ENCODE assay signal across 25 cellular contexts in genomic region chr3:127180859-127181258, GRCh38. TPM values are rescaled to one million over a fixed set of nuclear protein-coding genes. Genes with fewer than 3 reads are reported as not detected.
"Had no signal": no experiment of that assay in that cellular context is flagged by ENCODE, and none has a peak within 500 bp of the region (broad histone marks: within the 10 kb centered on the region; RNA-seq: fewer than 3 reads in every experiment).

No MANE protein-coding gene starts in this region.

- H3K27ac ChIP-seq: adrenal gland, ascending aorta, brain microvascular endothelial cell, dorsolateral prefrontal cortex, esophagus squamous epithelium, gastrocnemius medialis, thoracic aorta, upper lobe of left lung had no signal

- H3K9me3 Mint-ChIP-seq: activated T-cell treated with anti-CD3 and anti-CD28 coated beads, Interleukin-2, amount 50 U/mL, for 4 hours; activated T-helper 2 cell treated with anti-CD3 and anti-CD28 coated beads, Interferon-gamma antibody, Interleukin-2, Interleukin-4, amounts not matched to agents 10 μg/mL and 5 μg/mL and 100 μg/mL, durations not matched to agents 14 hours and 24 hours and 36 hours; effector memory CD8-positive, alpha-beta T cell; natural killer cell treated with Interleukin-12 subunit alpha and Interleukin-12 subunit beta and Interleukin-15 and Interleukin-18, amount 100 ng/mL, for 72 hours had no signal

- H3K36me3 ChIP-seq: adrenal gland, ascending aorta, brain microvascular endothelial cell, esophagus squamous epithelium, gastrocnemius medialis, thoracic aorta, upper lobe of left lung had no signal

- H3K4me3 ChIP-seq: adrenal gland, ascending aorta, dorsolateral prefrontal cortex, esophagus squamous epithelium, gastrocnemius medialis, thoracic aorta, upper lobe of left lung had no signal

- DNase-seq: activated CD8-positive, alpha-beta memory T cell treated with anti-CD3 and anti-CD28 coated beads for 24 hours; activated CD8-positive, alpha-beta memory T cell treated with anti-CD3 and anti-CD28 coated beads, Interleukin-2, amount 50 U/mL, for 48 hours; activated naive CD4-positive, alpha-beta T cell; activated T-cell treated with anti-CD3 and anti-CD28 coated beads, Interleukin-2, amount 50 U/mL, for 4 hours; adrenal gland; brain microvascular endothelial cell; central memory CD4-positive, alpha-beta T cell; effector memory CD8-positive, alpha-beta T cell; esophagus squamous epithelium; gastrocnemius medialis; hippocampal formation; left ventricle myocardium superior; occipital lobe; retina; stimulated activated CD4-positive, alpha-beta T cell treated with anti-CD3 and anti-CD28 coated beads, Interleukin-4, amount 100 ng/mL, for 1 hour; stimulated activated naive CD4-positive, alpha-beta T cell treated with Interleukin-2 at 50 U/mL for 16 hours; T-helper 1 cell; upper lobe of left lung had no signal

- H3K27ac Mint-ChIP-seq: activated naive CD8-positive, alpha-beta T cell; activated T-helper 2 cell treated with anti-CD3 and anti-CD28 coated beads, Interferon-gamma antibody, Interleukin-2, Interleukin-4, amounts not matched to agents 10 μg/mL and 5 μg/mL and 100 μg/mL, durations not matched to agents 14 hours and 24 hours and 36 hours; effector memory CD8-positive, alpha-beta T cell; natural killer cell treated with Interleukin-12 subunit alpha and Interleukin-12 subunit beta and Interleukin-15 and Interleukin-18, amount 100 ng/mL, for 72 hours had no signal

- H3K36me3 Mint-ChIP-seq: activated naive CD8-positive, alpha-beta T cell; natural killer cell treated with Interleukin-12 subunit alpha and Interleukin-12 subunit beta and Interleukin-15 and Interleukin-18, amount 100 ng/mL, for 72 hours had no signal

- H3K4me1 ChIP-seq: adrenal gland, ascending aorta, esophagus squamous epithelium, gastrocnemius medialis, upper lobe of left lung had no signal

- H3K9me3 ChIP-seq: adrenal gland, ascending aorta, esophagus squamous epithelium, gastrocnemius medialis, thoracic aorta, upper lobe of left lung had no signal

- H3K27me3 Mint-ChIP-seq: activated naive CD8-positive, alpha-beta T cell had no signal

- H3K27me3 ChIP-seq: adrenal gland, ascending aorta, brain microvascular endothelial cell, dorsolateral prefrontal cortex, esophagus squamous epithelium, gastrocnemius medialis, upper lobe of left lung had no signal

- H3K4me3 Mint-ChIP-seq: activated naive CD8-positive, alpha-beta T cell; activated T-cell treated with anti-CD3 and anti-CD28 coated beads, Interleukin-2, amount 50 U/mL, for 4 hours; effector memory CD8-positive, alpha-beta T cell; natural killer cell treated with Interleukin-12 subunit alpha and Interleukin-12 subunit beta and Interleukin-15 and Interleukin-18, amount 100 ng/mL, for 72 hours had no signal

RNA-seq across cellular contexts. Expression of gene PRR23E, which starts 12.1 kb away (rescaled TPM):
- total RNA-seq: activated T-cell treated with anti-CD3 and anti-CD28 coated beads, Interleukin-2, amount 50 U/mL, for 4 hours; activated T-helper 2 cell treated with anti-CD3 and anti-CD28 coated beads, Interferon-gamma antibody, Interleukin-2, Interleukin-4, amounts not matched to agents 10 μg/mL and 5 μg/mL and 100 μg/mL, durations not matched to agents 14 hours and 24 hours and 36 hours; adrenal gland; ascending aorta; dorsolateral prefrontal cortex; esophagus squamous epithelium; gastrocnemius medialis; left ventricle myocardium superior; natural killer cell treated with Interleukin-12 subunit alpha and Interleukin-12 subunit beta and Interleukin-15 and Interleukin-18, amount 100 ng/mL, for 72 hours; occipital lobe; posterior vena cava; thoracic aorta; upper lobe of left lung had no signal
- polyA plus RNA-seq: adrenal gland had no signal
